ENCODE assay signal across 1 cellular context in genomic region chr21:43944757-43945156, GRCh38.
TF ChIP-seq lines count a peak whose summit lies in the region.

No MANE protein-coding gene starts in this region.

TF ChIP-seq in K562, 482 proteins besides CTCF, POLR2A, EP300 and RAD21 (continued from another document):
- TF ChIP-seq ARID4B (CRISPR knock-in tag; IDR thresholded peaks at IDR 0.05) (no peak), MCM5 (IDR thresholded peaks at IDR 0.05; ENCODE audit: low read depth) (no peak), HNRNPUL1 (IDR thresholded peaks at IDR 0.05; ENCODE audit: low read length) (no peak), ZNF830 (CRISPR knock-in tag; IDR thresholded peaks at IDR 0.05) (no peak), MAFG (tag; conservative IDR thresholded peaks at IDR 0.05) (peak; percentile 90), GTF3C2 (IDR thresholded peaks at IDR 0.05; ENCODE audit: borderline replicate concordance, extremely low read depth, insufficient read length) (no peak), POLR3G (IDR thresholded peaks at IDR 0.05; ENCODE audit: extremely low read depth, insufficient read length, insufficient replicate concordance) (no peak), HSF4 (CRISPR knock-in tag; IDR thresholded peaks at IDR 0.05; ENCODE audit: borderline replicate concordance) (no peak), MAX (CRISPR knock-in tag; IDR thresholded peaks at IDR 0.05) (0 out of 2 replicates have a peak, but pooled peaks have one; percentile 29), MEIS2 (IDR thresholded peaks at IDR 0.05; ENCODE audit: partially characterized antibody) (no peak), ZBTB1 (CRISPR knock-in tag; IDR thresholded peaks at IDR 0.05; ENCODE audit: borderline replicate concordance, low read depth) (no peak), MAFK (IDR thresholded peaks at IDR 0.05; ENCODE audit: low read length) (peak; percentile 97), NFATC3 (IDR thresholded peaks at IDR 0.05) (no peak)
